In genomic region chr1:80639777-80640533, GRCh38 we compare ENCODE assay signal across 12 cellular contexts.
A peak's percentile ranks its signal among the peaks of the same experiment; 100 is the strongest.
DNase-seq lines count a peak whose midpoint lies in the region; ATAC-seq and TF ChIP-seq lines count a peak whose summit lies in the region.
"Had no signal": no experiment of that assay in that cellular context is flagged by ENCODE, and none has a peak within 500 bp of the region (broad histone marks: within the 10 kb centered on the region; RNA-seq: fewer than 3 reads in every experiment).

No MANE protein-coding gene starts in this region.

- peak overlapping the region; percentile 1 for H3K4me3 Mint-ChIP-seq in activated B cell treated with CpG ODN at 0.5 μM for 24 hours
- H3K4me3 Mint-ChIP-seq: activated naive CD4-positive, alpha-beta T cell treated with anti-CD3 and anti-CD28 coated beads for 36 hours; HFFc6 had no signal

- DNase-seq in activated B cell treated with CpG ODN at 0.5 μM for 24 hours (no peak), pons (ENCODE audit: low spot score) (no peak), HuH-7.5 (ENCODE audit: low spot score) (no peak), mucosa of gallbladder (ENCODE audit: low spot score) (no peak)
- DNase-seq in stimulated activated CD4-positive, alpha-beta T cell treated with anti-CD3 and anti-CD28 coated beads, Interleukin-4, amount 100 ng/mL, for 4 hours: no peak
- DNase-seq: activated naive CD4-positive, alpha-beta T cell treated with anti-CD3 and anti-CD28 coated beads for 36 hours; dorsolateral prefrontal cortex; HFFc6; T-helper 9 cell had no signal

- peak overlapping the region; percentile 63 for H3K27ac Mint-ChIP-seq in activated B cell treated with CpG ODN at 0.5 μM for 24 hours
- H3K27ac Mint-ChIP-seq: activated naive CD4-positive, alpha-beta T cell treated with anti-CD3 and anti-CD28 coated beads for 36 hours; HFFc6 had no signal

- no peaks in the 10 kb centered on the region for H3K27me3 Mint-ChIP-seq in activated B cell treated with CpG ODN at 0.5 μM for 24 hours

- POLR2A ChIA-PET in activated B cell treated with CpG ODN at 0.5 μM for 24 hours (lab: Charles Lee): no interaction called here

- peaks cover 8% of the 10 kb centered on the region for H3K9me3 Mint-ChIP-seq in activated B cell treated with CpG ODN at 0.5 μM for 24 hours

- ATAC-seq in GM18519 (IDR thresholded peaks at IDR 0.05; ENCODE audit: low FRiP score, unreplicated experiment): peak; percentile 98
- peak; percentile 99 for ATAC-seq in GM21528 (IDR thresholded peaks at IDR 0.05; ENCODE audit: low FRiP score, unreplicated experiment)
- ATAC-seq in HG03159 (IDR thresholded peaks at IDR 0.05; ENCODE audit: unreplicated experiment): peak; percentile 97
- peak; percentile 85 for ATAC-seq in activated B cell treated with CpG ODN at 0.5 μM for 24 hours (ENCODE audit: low read depth)

- H3K36me3 Mint-ChIP-seq in activated B cell treated with CpG ODN at 0.5 μM for 24 hours (ENCODE audit: low read depth): no peaks in the 10 kb centered on the region

- peaks cover 25% of the 10 kb centered on the region for H3K4me1 Mint-ChIP-seq in activated B cell treated with CpG ODN at 0.5 μM for 24 hours

- CTCF ChIA-PET in activated B cell treated with CpG ODN at 0.5 μM for 24 hours (lab: Charles Lee): no interaction called here

- intact Hi-C loops in activated B cell treated with CpG ODN at 0.5 μM for 24 hours (cut with micrococcal nuclease): no loop called here

- TF ChIP-seq CTCF in activated B cell treated with CpG ODN at 0.5 μM for 24 hours (IDR thresholded peaks at IDR 0.05): no peak
